In the genomic region with DNA sequence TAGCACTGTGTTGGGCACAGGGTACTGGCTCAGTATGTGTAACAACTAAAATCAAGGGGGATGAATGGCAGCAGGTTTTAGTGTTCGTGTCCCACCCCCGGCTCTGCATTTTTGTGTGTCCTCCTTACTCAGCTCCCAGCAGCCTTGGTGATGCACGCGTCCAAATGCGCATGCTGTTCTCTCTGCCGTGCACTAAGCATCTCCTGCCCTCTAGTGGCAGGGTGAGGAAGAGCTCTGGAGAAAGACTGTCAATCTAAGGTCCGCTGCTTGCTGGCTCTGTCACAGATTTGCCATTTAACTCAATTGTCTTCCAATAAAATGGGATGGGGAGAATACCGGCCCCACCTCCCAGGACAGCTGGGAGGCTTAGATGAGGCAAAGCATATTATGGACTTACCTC, we compare ENCODE assay signal across 8 cellular contexts.
DNase-seq lines count a peak whose midpoint lies in the region; ATAC-seq, FAIRE-seq and TF ChIP-seq lines count a peak whose summit lies in the region.

No MANE protein-coding gene starts in this region.

- DNase-seq in AG04450 (ENCODE audit: low read depth, low spot score) (no peak), GM03348 (ENCODE audit: low spot score) (peak; percentile 59), RWPE2 (ENCODE audit: low spot score) (no peak), glutamatergic neuron (no peak), transverse colon (peak; percentile 23), posterior vena cava (ENCODE audit: low spot score) (no peak), GM19239 (ENCODE audit: insufficient read length, low spot score) (no peak)

- peaks cover 11% of the 10 kb centered on the region for H3K27me3 Mint-ChIP-seq in glutamatergic neuron (ENCODE audit: unreplicated experiment)

- POLR2A ChIA-PET in AG04450 (lab: Yijun Ruan, JAX), result no interaction called here

- FAIRE-seq in GM19239 (lab: Jason Lieb, UNC), result no peak

- in situ Hi-C loops in transverse colon (cut with MboI; ENCODE audit: low pct_ligation_motif_present in 1 of 4, low pct_unique_long_range_greater_than_20kb in 1 of 4, low sequenced_read_pairs in 3 of 4), result no loop called here

- H3K4me3 ChIP-seq in AG04450 (ENCODE audit: low read depth, low read length), result no peak overlapping the region
- no peak overlapping the region for H3K4me3 ChIP-seq in RWPE2 (ENCODE audit: severe bottlenecking)
- no peak overlapping the region for H3K4me3 ChIP-seq in transverse colon

- H3K36me3 Mint-ChIP-seq in glutamatergic neuron (ENCODE audit: unreplicated experiment), result peaks cover 10% of the 10 kb centered on the region

- intact Hi-C loops in transverse colon (cut with DNase I; ENCODE audit: low total_unique reads), result no loop called here
- intact Hi-C loops in posterior vena cava (cut with DNase I), result loop anchor here (5.0 kb wide), 2 partner anchors 84 to 216 kb away; no protein-coding TSS in a partner anchor

- TF ChIP-seq CTCF in AG04450 (IDR thresholded peaks at IDR 0.05; ENCODE audit: low read depth, low read length), result peak; percentile 59
- TF ChIP-seq CTCF in RWPE2 (IDR thresholded peaks at IDR 0.05; ENCODE audit: poor library complexity, severe bottlenecking), result peak; percentile 26
- peak; percentile 69 for TF ChIP-seq CTCF in glutamatergic neuron (IDR thresholded peaks at IDR 0.05; ENCODE audit: partially characterized antibody, unreplicated experiment)
- TF ChIP-seq CTCF in transverse colon (IDR thresholded peaks at IDR 0.05), result peak; percentile 35 to 58 (median 49)

- H3K27me3 ChIP-seq in AG04450 (ENCODE audit: control insufficient read depth, insufficient read depth, low read length) (peaks cover 9% of the 10 kb centered on the region), RWPE2 (ENCODE audit: insufficient read depth, poor library complexity, severe bottlenecking) (no peaks in the 10 kb centered on the region), transverse colon (peaks cover 13% of the 10 kb centered on the region)

- no peak overlapping the region for H3K4me3 Mint-ChIP-seq in glutamatergic neuron (ENCODE audit: unreplicated experiment)

- H3K27ac ChIP-seq in AG04450 (ENCODE audit: low read depth, low read length) (no peak overlapping the region), RWPE2 (ENCODE audit: poor library complexity, severe bottlenecking) (no peak overlapping the region), transverse colon (no peak overlapping the region)

- H3K4me1 Mint-ChIP-seq in glutamatergic neuron (ENCODE audit: low read depth, unreplicated experiment), result no peaks in the 10 kb centered on the region

- CTCF ChIA-PET in AG04450 (lab: Charles Lee), result interaction anchor here (0.6 to 18.6 kb wide), 9 partner anchors 8 to 1725 kb away, joined by 4 to 563 read pairs (median 9); a partner anchor contains a TSS

- H3K36me3 ChIP-seq in RWPE2 (ENCODE audit: low read depth) (no peaks in the 10 kb centered on the region), transverse colon (no peaks in the 10 kb centered on the region)

- H3K4me1 ChIP-seq in RWPE2 (ENCODE audit: insufficient read depth, poor library complexity, severe bottlenecking), result no peaks in the 10 kb centered on the region
- H3K4me1 ChIP-seq in transverse colon, result no peaks in the 10 kb centered on the region

- H3K9me3 ChIP-seq in AG04450 (ENCODE audit: control insufficient read depth, insufficient read depth, low read length) (0 out of 2 replicates have a peak, but pooled peaks cover 5% of the 10 kb centered on the region), RWPE2 (ENCODE audit: severe bottlenecking) (no peaks in the 10 kb centered on the region), transverse colon (no peaks in the 10 kb centered on the region)

- TF ChIP-seq POLR2A in transverse colon (IDR thresholded peaks at IDR 0.05), result no peak

- H3K27ac Mint-ChIP-seq in glutamatergic neuron (ENCODE audit: unreplicated experiment), result no peak overlapping the region

- ATAC-seq in RWPE2 (ENCODE audit: low read depth) (no peak), GM18909 (IDR thresholded peaks at IDR 0.05; ENCODE audit: poor library complexity, unreplicated experiment) (no peak)

- TF ChIP-seq EP300 in transverse colon (IDR thresholded peaks at IDR 0.05; ENCODE audit: low read depth), result no peak

- H3K9me3 Mint-ChIP-seq in glutamatergic neuron (ENCODE audit: unreplicated experiment), result peaks cover 3% of the 10 kb centered on the region

- 79% methylated on average over 8 of the region's 8 CpGs; no CpG with 5 or more reads in 1 of the 2 donors for WGBS in transverse colon (ENCODE audit: low coverage in 1 of 2), 2 donors

Comparison
In these comparisons a context has a peak if more than half of its experiments do, and no peak if none do; other contexts are left out.
1. DNase-seq: peak in GM03348 (single experiment) and transverse colon (single experiment); none in AG04450 (single experiment), RWPE2 (single experiment), glutamatergic neuron (single experiment), posterior vena cava (single experiment) and GM19239 (single experiment).
2. Peak in every context shown above with its lines, with median percentiles within 50 percentile points of each other: CTCF ChIP-seq.